ENCODE assay signal across 1 cellular context in genomic region chr10:97463363-97464132, GRCh38.
TF ChIP-seq lines count a peak whose summit lies in the region.

No MANE protein-coding gene starts in this region.

TF ChIP-seq in HepG2, 621 proteins besides CTCF, POLR2A, EP300 and RAD21 (continues in another document):
- TF ChIP-seq DNMT3B (CRISPR knock-in tag; conservative IDR thresholded peaks at IDR 0.05) (0 out of 2 replicates have a peak, but pooled peaks have one; percentile 25), ZNF557 (CRISPR knock-in tag; IDR thresholded peaks at IDR 0.05) (no peak), ARNTL (CRISPR knock-in tag; IDR thresholded peaks at IDR 0.05) (no peak), ZBED4 (CRISPR knock-in tag; IDR thresholded peaks at IDR 0.05; ENCODE audit: borderline replicate concordance) (peak; percentile 62; the same call in 1 of the 2 replicates), FOXK1 (CRISPR knock-in tag; IDR thresholded peaks at IDR 0.05; ENCODE audit: borderline replicate concordance, low read depth) (0 out of 2 replicates have a peak, but pooled peaks have one; percentile 26), ZBTB20 (CRISPR knock-in tag; IDR thresholded peaks at IDR 0.05; ENCODE audit: borderline replicate concordance, low read depth) (0 out of 2 replicates have a peak, but pooled peaks have one; percentile 19), ZMAT5 (CRISPR knock-in tag; IDR thresholded peaks at IDR 0.05; ENCODE audit: borderline replicate concordance, low read depth) (no peak), ZNF331 (CRISPR knock-in tag; IDR thresholded peaks at IDR 0.05) (peak; percentile 65; the same call in 1 of the 2 replicates), ZBTB39 (CRISPR knock-in tag; IDR thresholded peaks at IDR 0.05) (no peak), ZNF430 (CRISPR knock-in tag; IDR thresholded peaks at IDR 0.05) (no peak), GATAD2A (CRISPR knock-in tag; IDR thresholded peaks at IDR 0.05) (peak; percentile 59; the same call in 1 of the 2 replicates), ZFP62 (CRISPR knock-in tag; IDR thresholded peaks at IDR 0.05) (no peak), ESRRA (CRISPR knock-in tag; IDR thresholded peaks at IDR 0.05; ENCODE audit: low read depth) (no peak), ZNF343 (CRISPR knock-in tag; IDR thresholded peaks at IDR 0.05) (no peak), ZNF34 (CRISPR knock-in tag; IDR thresholded peaks at IDR 0.05; ENCODE audit: borderline replicate concordance) (no peak), NONO (IDR thresholded peaks at IDR 0.05) (no peak), NONO (CRISPR knock-in tag; conservative IDR thresholded peaks at IDR 0.05) (0 out of 2 replicates have a peak, but pooled peaks have one; percentile 26), ZFYVE20 (CRISPR knock-in tag; IDR thresholded peaks at IDR 0.05; ENCODE audit: borderline replicate concordance, low read depth) (no peak), SMARCC2 (IDR thresholded peaks at IDR 0.05) (no peak), CREB3 (CRISPR knock-in tag; IDR thresholded peaks at IDR 0.05) (no peak), ATF2 (CRISPR knock-in tag; IDR thresholded peaks at IDR 0.05) (peak; percentile 60), ZNF781 (CRISPR knock-in tag; IDR thresholded peaks at IDR 0.05; ENCODE audit: borderline replicate concordance, not compliant biosample characterization) (no peak), ZNF18 (CRISPR knock-in tag; IDR thresholded peaks at IDR 0.05; ENCODE audit: insufficient replicate concordance) (no peak), CC2D1A (CRISPR knock-in tag; IDR thresholded peaks at IDR 0.05) (no peak), ZNF160 (CRISPR knock-in tag; IDR thresholded peaks at IDR 0.05) (no peak), JUNB (CRISPR knock-in tag; IDR thresholded peaks at IDR 0.05; ENCODE audit: borderline replicate concordance) (no peak), SOX13 (IDR thresholded peaks at IDR 0.05) (no peak), SOX13 (CRISPR knock-in tag; conservative IDR thresholded peaks at IDR 0.05 in 1 of 2, IDR thresholded peaks at IDR 0.05 in 1 of 2) (peak in 1 of 2 experiments; percentile 28; a peak in 1 of 4 replicates), ZNF24 (IDR thresholded peaks at IDR 0.05) (no peak), LCORL (IDR thresholded peaks at IDR 0.05) (no peak), LCORL (CRISPR knock-in tag; IDR thresholded peaks at IDR 0.05) (peak; percentile 46; the same call in 1 of the 2 replicates), HDAC2 (CRISPR knock-in tag; IDR thresholded peaks at IDR 0.05) (peak; percentile 31; the same call in 1 of the 2 replicates), ZKSCAN8 (CRISPR knock-in tag; IDR thresholded peaks at IDR 0.05; ENCODE audit: borderline replicate concordance) (peak; percentile 54; the same call in 1 of the 2 replicates), ZEB1 (IDR thresholded peaks at IDR 0.05; ENCODE audit: insufficient replicate concordance, low read depth) (peak; percentile 75), ZHX1 (CRISPR knock-in tag; IDR thresholded peaks at IDR 0.05; ENCODE audit: low read depth) (no peak), YEATS2 (CRISPR knock-in tag; IDR thresholded peaks at IDR 0.05; ENCODE audit: borderline replicate concordance) (peak; percentile 56; the same call in 1 of the 2 replicates), ZNF614 (CRISPR knock-in tag; IDR thresholded peaks at IDR 0.05; ENCODE audit: borderline replicate concordance) (peak; percentile 62; the same call in 1 of the 2 replicates)
- TF ChIP-seq, protein P1, sequence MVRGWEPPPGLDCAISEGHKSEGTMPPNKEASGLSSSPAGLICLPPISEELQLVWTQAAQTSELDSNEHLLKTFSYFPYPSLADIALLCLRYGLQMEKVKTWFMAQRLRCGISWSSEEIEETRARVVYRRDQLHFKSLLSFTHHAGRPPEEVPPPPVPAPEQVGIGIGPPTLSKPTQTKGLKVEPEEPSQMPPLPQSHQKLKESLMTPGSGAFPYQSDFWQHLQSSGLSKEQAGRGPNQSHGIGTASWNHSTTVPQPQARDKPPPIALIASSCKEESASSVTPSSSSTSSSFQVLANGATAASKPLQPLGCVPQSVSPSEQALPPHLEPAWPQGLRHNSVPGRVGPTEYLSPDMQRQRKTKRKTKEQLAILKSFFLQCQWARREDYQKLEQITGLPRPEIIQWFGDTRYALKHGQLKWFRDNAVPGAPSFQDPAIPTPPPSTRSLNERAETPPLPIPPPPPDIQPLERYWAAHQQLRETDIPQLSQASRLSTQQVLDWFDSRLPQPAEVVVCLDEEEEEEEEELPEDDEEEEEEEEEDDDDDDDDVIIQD (CRISPR knock-in tag; IDR thresholded peaks at IDR 0.05; ENCODE audit: low read depth): peak; percentile 20; the same call in 1 of the 2 replicates
- TF ChIP-seq, protein P2, sequence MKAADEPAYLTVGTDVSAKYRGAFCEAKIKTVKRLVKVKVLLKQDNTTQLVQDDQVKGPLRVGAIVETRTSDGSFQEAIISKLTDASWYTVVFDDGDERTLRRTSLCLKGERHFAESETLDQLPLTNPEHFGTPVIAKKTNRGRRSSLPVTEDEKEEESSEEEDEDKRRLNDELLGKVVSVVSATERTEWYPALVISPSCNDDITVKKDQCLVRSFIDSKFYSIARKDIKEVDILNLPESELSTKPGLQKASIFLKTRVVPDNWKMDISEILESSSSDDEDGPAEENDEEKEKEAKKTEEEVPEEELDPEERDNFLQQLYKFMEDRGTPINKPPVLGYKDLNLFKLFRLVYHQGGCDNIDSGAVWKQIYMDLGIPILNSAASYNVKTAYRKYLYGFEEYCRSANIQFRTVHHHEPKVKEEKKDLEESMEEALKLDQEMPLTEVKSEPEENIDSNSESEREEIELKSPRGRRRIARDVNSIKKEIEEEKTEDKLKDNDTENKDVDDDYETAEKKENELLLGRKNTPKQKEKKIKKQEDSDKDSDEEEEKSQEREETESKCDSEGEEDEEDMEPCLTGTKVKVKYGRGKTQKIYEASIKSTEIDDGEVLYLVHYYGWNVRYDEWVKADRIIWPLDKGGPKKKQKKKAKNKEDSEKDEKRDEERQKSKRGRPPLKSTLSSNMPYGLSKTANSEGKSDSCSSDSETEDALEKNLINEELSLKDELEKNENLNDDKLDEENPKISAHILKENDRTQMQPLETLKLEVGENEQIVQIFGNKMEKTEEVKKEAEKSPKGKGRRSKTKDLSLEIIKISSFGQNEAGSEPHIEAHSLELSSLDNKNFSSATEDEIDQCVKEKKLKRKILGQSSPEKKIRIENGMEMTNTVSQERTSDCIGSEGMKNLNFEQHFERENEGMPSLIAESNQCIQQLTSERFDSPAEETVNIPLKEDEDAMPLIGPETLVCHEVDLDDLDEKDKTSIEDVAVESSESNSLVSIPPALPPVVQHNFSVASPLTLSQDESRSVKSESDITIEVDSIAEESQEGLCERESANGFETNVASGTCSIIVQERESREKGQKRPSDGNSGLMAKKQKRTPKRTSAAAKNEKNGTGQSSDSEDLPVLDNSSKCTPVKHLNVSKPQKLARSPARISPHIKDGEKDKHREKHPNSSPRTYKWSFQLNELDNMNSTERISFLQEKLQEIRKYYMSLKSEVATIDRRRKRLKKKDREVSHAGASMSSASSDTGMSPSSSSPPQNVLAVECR (CRISPR knock-in tag; IDR thresholded peaks at IDR 0.05; ENCODE audit: borderline replicate concordance): peak; percentile 50; the same call in 1 of the 2 replicates
- TF ChIP-seq, protein P3, sequence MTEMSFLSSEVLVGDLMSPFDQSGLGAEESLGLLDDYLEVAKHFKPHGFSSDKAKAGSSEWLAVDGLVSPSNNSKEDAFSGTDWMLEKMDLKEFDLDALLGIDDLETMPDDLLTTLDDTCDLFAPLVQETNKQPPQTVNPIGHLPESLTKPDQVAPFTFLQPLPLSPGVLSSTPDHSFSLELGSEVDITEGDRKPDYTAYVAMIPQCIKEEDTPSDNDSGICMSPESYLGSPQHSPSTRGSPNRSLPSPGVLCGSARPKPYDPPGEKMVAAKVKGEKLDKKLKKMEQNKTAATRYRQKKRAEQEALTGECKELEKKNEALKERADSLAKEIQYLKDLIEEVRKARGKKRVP (CRISPR knock-in tag; IDR thresholded peaks at IDR 0.05): peak in 1 of 2 experiments; percentile 49; a peak in 1 of 4 replicates
